23 cellular contexts compared by ENCODE assay signal in the genomic region with DNA sequence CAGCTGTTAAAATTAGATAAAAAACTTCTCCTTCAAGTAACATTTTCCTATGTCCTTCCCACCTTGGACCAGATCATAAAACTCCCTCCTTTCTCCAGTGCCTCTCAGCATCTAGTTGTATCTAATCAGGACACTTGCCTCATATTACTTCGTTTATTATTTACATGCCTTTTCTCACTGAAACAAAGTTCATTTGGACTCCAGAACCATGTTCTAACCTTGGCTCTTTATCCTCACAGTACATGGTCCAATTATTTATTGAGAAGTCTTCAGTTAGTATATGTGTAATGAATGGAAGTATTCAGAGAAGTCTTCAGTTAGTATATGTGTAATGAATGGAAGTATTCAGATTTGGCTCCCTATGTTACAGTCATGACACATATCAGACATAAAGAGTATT.
A peak's percentile ranks its signal among the peaks of the same experiment; 100 is the strongest.
DNase-seq lines count a peak whose midpoint lies in the region; ATAC-seq, FAIRE-seq and TF ChIP-seq lines count a peak whose summit lies in the region.
"Had no signal": no experiment of that assay in that cellular context is flagged by ENCODE, and none has a peak within 500 bp of the region (broad histone marks: within the 10 kb centered on the region; RNA-seq: fewer than 3 reads in every experiment).

No MANE protein-coding gene starts in this region.

- H3K9me1 ChIP-seq in keratinocyte (ENCODE audit: control insufficient read depth, extremely low read depth, insufficient read depth, low read length) = no peaks in the 10 kb centered on the region

- TF ChIP-seq POLR2A in testis (IDR thresholded peaks at IDR 0.05) = no peak

- H3K4me3 ChIP-seq in ACC112 (ENCODE audit: low read depth, low read length) (no peak overlapping the region), RWPE2 (ENCODE audit: severe bottlenecking) (no peak overlapping the region), keratinocyte (ENCODE audit: control insufficient read depth in 2 of 3, extremely low read depth in 1 of 3, insufficient read depth in 2 of 3, low read depth in 1 of 3, low read length in 3 of 3) (no peak overlapping the region), testis (no peak overlapping the region)
- H3K4me3 ChIP-seq: BLaER1 treated with 17β-estradiol and CSF1 and Interleukin-3, amounts not matched to agents 10 nM and 100 nM; GM12878 had no signal

- dilution Hi-C loops in keratinocyte (cut with MboI; ENCODE audit: extremely low pct_ligation_motif_present, low sequenced_read_pairs) = no loop called here

- H2AFZ ChIP-seq in ACC112 (ENCODE audit: low read length, unreplicated experiment) (no peak overlapping the region), keratinocyte (ENCODE audit: control insufficient read depth, low read length) (no peak overlapping the region)

- ATAC-seq in RWPE2 (ENCODE audit: low read depth) = no peak
- ATAC-seq: CD8-positive, alpha-beta T cell; GM12878 had no signal

- TF ChIP-seq CTCF in RWPE2 (IDR thresholded peaks at IDR 0.05; ENCODE audit: poor library complexity, severe bottlenecking) = no peak
- no peak for TF ChIP-seq CTCF in keratinocyte (optimal IDR thresholded peaks at IDR 0.05 in 1 of 3, IDR thresholded peaks at IDR 0.05 in 1 of 3, conservative IDR thresholded peaks at IDR 0.05 in 1 of 3; ENCODE audit: extremely low read depth in 1 of 3, insufficient read depth in 2 of 3, low read length in 3 of 3)
- TF ChIP-seq CTCF in testis (IDR thresholded peaks at IDR 0.05) = no peak

- H3K9ac ChIP-seq in keratinocyte (ENCODE audit: control insufficient read depth, extremely low read depth, insufficient read depth, low read length) = no peak overlapping the region
- H3K9ac ChIP-seq: BLaER1 treated with 17β-estradiol and CSF1 and Interleukin-3, amounts not matched to agents 10 nM and 100 nM had no signal

- H3K9me3 ChIP-seq in RWPE2 (ENCODE audit: severe bottlenecking) (no peaks in the 10 kb centered on the region), keratinocyte (ENCODE audit: control insufficient read depth, low read depth, low read length) (peaks cover 3% of the 10 kb centered on the region), testis (no peaks in the 10 kb centered on the region)
- H3K9me3 ChIP-seq: Caco-2 had no signal

- H3K4me2 ChIP-seq in keratinocyte (ENCODE audit: control insufficient read depth, extremely low read depth, insufficient read depth, low read depth, low read length) = no peak overlapping the region
- H3K4me2 ChIP-seq: BLaER1 treated with 17β-estradiol and CSF1 and Interleukin-3, amounts not matched to agents 10 nM and 100 nM had no signal

- H3K36me3 ChIP-seq in ACC112 (ENCODE audit: insufficient read depth, low read length) (no peaks in the 10 kb centered on the region), RWPE2 (ENCODE audit: low read depth) (no peaks in the 10 kb centered on the region), keratinocyte (ENCODE audit: control insufficient read depth in 2 of 2, extremely low read depth in 1 of 2, insufficient read depth in 2 of 2, low read length in 2 of 2) (no peaks in the 10 kb centered on the region), testis (ENCODE audit: low read depth, missing control alignments) (no peaks in the 10 kb centered on the region)
- H3K36me3 ChIP-seq: BLaER1 treated with 17β-estradiol and CSF1 and Interleukin-3, amounts not matched to agents 10 nM and 100 nM had no signal

- no peak for DNase-seq in RWPE2 (ENCODE audit: low spot score)
- no peak for DNase-seq in keratinocyte (ENCODE audit: low read depth, low spot score)
- no peak for DNase-seq in testis
- no peak for DNase-seq in NK-92 (lab: John Stamatoyannopoulos, UW; ENCODE audit: unreplicated experiment)
- DNase-seq: 8988T; AML-193; Caco-2; Calu3; CD4-positive, alpha-beta T cell; CD8-positive, alpha-beta T cell; DMS 273 treated with DMSO at 0.1 percent for 48 hours; DMS153; DMS53; DMS79; DND-41; EL; GDM1 had no signal

- H3K4me1 ChIP-seq in ACC112 (ENCODE audit: control insufficient read depth, insufficient read depth, low read length, unreplicated experiment) (peaks cover 19% of the 10 kb centered on the region), RWPE2 (ENCODE audit: insufficient read depth, poor library complexity, severe bottlenecking) (peaks cover 24% of the 10 kb centered on the region), keratinocyte (ENCODE audit: control insufficient read depth, extremely low read depth, insufficient read depth, low read length) (peaks cover 14% of the 10 kb centered on the region), testis (no peaks in the 10 kb centered on the region)
- H3K4me1 ChIP-seq: BLaER1 treated with 17β-estradiol and CSF1 and Interleukin-3, amounts not matched to agents 10 nM and 100 nM; Caco-2 had no signal

- no peaks in the 10 kb centered on the region for H4K20me1 ChIP-seq in keratinocyte (ENCODE audit: control insufficient read depth, extremely low read depth, insufficient read depth, low read length)
- H4K20me1 ChIP-seq: BLaER1 treated with 17β-estradiol and CSF1 and Interleukin-3, amounts not matched to agents 10 nM and 100 nM had no signal

- H3K27me3 ChIP-seq in ACC112 (ENCODE audit: insufficient read depth, low read length) (no peaks in the 10 kb centered on the region), RWPE2 (ENCODE audit: insufficient read depth, poor library complexity, severe bottlenecking) (no peaks in the 10 kb centered on the region), keratinocyte (ENCODE audit: control insufficient read depth, extremely low read depth, insufficient read depth, low read length) (no peaks in the 10 kb centered on the region), testis (no peaks in the 10 kb centered on the region)
- H3K27me3 ChIP-seq: BLaER1 treated with 17β-estradiol and CSF1 and Interleukin-3, amounts not matched to agents 10 nM and 100 nM had no signal

- intact Hi-C loops in testis (cut with DNase I; ENCODE audit: low total_unique reads) = no loop called here

- WGBS in testis, 2 donors = 34 to 38% methylated on average over 1 of the region's 1 CpG

- H3K79me2 ChIP-seq in ACC112 (ENCODE audit: control insufficient read depth, insufficient read depth, low read length, unreplicated experiment) = no peaks in the 10 kb centered on the region
- H3K79me2 ChIP-seq in keratinocyte (ENCODE audit: control insufficient read depth, insufficient read depth, low read length) = no peaks in the 10 kb centered on the region

- H3K27ac ChIP-seq in ACC112 (ENCODE audit: low read depth, low read length) (peak overlapping the region; percentile 71; the same call in 1 of the 2 replicates), RWPE2 (ENCODE audit: poor library complexity, severe bottlenecking) (peak overlapping the region; percentile 77), keratinocyte (ENCODE audit: control insufficient read depth, insufficient read depth, low read length) (no peak overlapping the region), testis (no peak overlapping the region)
- H3K27ac ChIP-seq: BLaER1 treated with 17β-estradiol and CSF1 and Interleukin-3, amounts not matched to agents 10 nM and 100 nM; C4-2B had no signal

- peak; percentile 20 for FAIRE-seq in keratinocyte (lab: Jason Lieb, UNC)
- FAIRE-seq: GM12878, GM12892, GM18507 had no signal

Comparison
In these comparisons a context has a peak if more than half of its experiments do, and no peak if none do; other contexts are left out.
1. H3K27ac ChIP-seq: peak in ACC112 (single experiment) and RWPE2 (single experiment); none in keratinocyte (single experiment) and testis (0 of 2).